ENCODE assay signal across 37 cellular contexts in genomic region chr20:36392989-36393388, GRCh38.
"Had no signal": no experiment of that assay in that cellular context is flagged by ENCODE, and none has a peak within 500 bp of the region (broad histone marks: within the 10 kb centered on the region; RNA-seq: fewer than 3 reads in every experiment).

No MANE protein-coding gene starts in this region.

- H3K4me3 ChIP-seq: adrenal gland, ascending aorta, body of pancreas, breast epithelium, cardiac muscle cell had no signal

- H3K9me3 ChIP-seq: adrenal gland, ascending aorta, body of pancreas, breast epithelium had no signal

- H3K4me3 Mint-ChIP-seq: activated naive CD4-positive, alpha-beta T cell treated with anti-CD3 and anti-CD28 coated beads for 36 hours; activated naive CD4-positive, alpha-beta T cell treated with anti-CD3 and anti-CD28 coated beads, Interleukin-2, amount 10 ng/mL, durations not matched to agents 7 days and 5 days; activated naive CD4-positive, alpha-beta T cell treated with anti-CD3 and anti-CD28 coated beads, Interleukin-2, amount 50 U/mL, for 24 hours; activated naive CD8-positive, alpha-beta T cell; activated naive CD8-positive, alpha-beta T cell treated with anti-CD3 and anti-CD28 coated beads for 36 hours; activated naive CD8-positive, alpha-beta T cell treated with anti-CD3 and anti-CD28 coated beads, Interleukin-2, amount 10 ng/mL, durations not matched to agents 7 days and 5 days; activated naive CD8-positive, alpha-beta T cell treated with anti-CD3 and anti-CD28 coated beads, Interleukin-2, amount 50 U/mL, for 24 hours; activated T-cell treated with anti-CD3 and anti-CD28 coated beads, Interleukin-2, amount 50 U/mL, for 24 hours; activated T-cell treated with anti-CD3 and anti-CD28 coated beads, Interleukin-2, amount 50 U/mL, for 4 hours; activated T-helper 1 cell treated with anti-CD3 and anti-CD28 coated beads, Interleukin-12 subunit alpha, Interleukin-12 subunit beta, Interleukin-2, Interleukin-4 antibody, amounts not matched to agents 30 ng/mL and 10 ng/mL and 1 ng/mL, durations not matched to agents 14 hours and 24 hours and 36 hours; activated T-helper 17 cell treated with anti-CD3 and anti-CD28 coated beads, Interleukin-2, amount 50 U/mL, for 72 hours; brain; central memory CD8-positive, alpha-beta T cell had no signal

- H3K4me1 Mint-ChIP-seq: activated naive CD4-positive, alpha-beta T cell treated with anti-CD3 and anti-CD28 coated beads, Interleukin-2, amount 10 ng/mL, durations not matched to agents 7 days and 5 days; activated naive CD4-positive, alpha-beta T cell treated with anti-CD3 and anti-CD28 coated beads, Interleukin-2, amount 50 U/mL, for 24 hours; activated naive CD8-positive, alpha-beta T cell treated with anti-CD3 and anti-CD28 coated beads for 36 hours; activated naive CD8-positive, alpha-beta T cell treated with anti-CD3 and anti-CD28 coated beads, Interleukin-2, amount 50 U/mL, for 24 hours; activated T-helper 17 cell treated with anti-CD3 and anti-CD28 coated beads, Interleukin-2, amount 50 U/mL, for 72 hours; central memory CD8-positive, alpha-beta T cell had no signal

- H3K27ac Mint-ChIP-seq: activated naive CD4-positive, alpha-beta T cell treated with anti-CD3 and anti-CD28 coated beads for 36 hours; activated naive CD4-positive, alpha-beta T cell treated with anti-CD3 and anti-CD28 coated beads, Interleukin-2, amount 10 ng/mL, durations not matched to agents 7 days and 5 days; activated naive CD4-positive, alpha-beta T cell treated with anti-CD3 and anti-CD28 coated beads, Interleukin-2, amount 50 U/mL, for 24 hours; activated naive CD8-positive, alpha-beta T cell; activated naive CD8-positive, alpha-beta T cell treated with anti-CD3 and anti-CD28 coated beads for 36 hours; activated naive CD8-positive, alpha-beta T cell treated with anti-CD3 and anti-CD28 coated beads, Interleukin-2, amount 10 ng/mL, durations not matched to agents 7 days and 5 days; activated naive CD8-positive, alpha-beta T cell treated with anti-CD3 and anti-CD28 coated beads, Interleukin-2, amount 50 U/mL, for 24 hours; activated T-cell treated with anti-CD3 and anti-CD28 coated beads, Interleukin-2, amount 50 U/mL, for 24 hours; activated T-helper 1 cell treated with anti-CD3 and anti-CD28 coated beads, Interleukin-12 subunit alpha, Interleukin-12 subunit beta, Interleukin-2, Interleukin-4 antibody, amounts not matched to agents 30 ng/mL and 10 ng/mL and 1 ng/mL, durations not matched to agents 14 hours and 24 hours and 36 hours; activated T-helper 17 cell treated with anti-CD3 and anti-CD28 coated beads, Interleukin-2, amount 50 U/mL, for 72 hours; activated T-helper 2 cell treated with anti-CD3 and anti-CD28 coated beads, Interferon-gamma antibody, Interleukin-2, Interleukin-4, amounts not matched to agents 10 μg/mL and 5 μg/mL and 100 μg/mL, durations not matched to agents 14 hours and 24 hours and 36 hours had no signal

- H3K36me3 ChIP-seq: adrenal gland, ascending aorta, brain microvascular endothelial cell, breast epithelium, cardiac muscle cell had no signal

- DNase-seq: activated effector memory CD4-positive, alpha-beta T cell treated with anti-CD3 and anti-CD28 coated beads, Interleukin-2, amount 50 U/mL, for 16 hours; activated effector memory CD4-positive, alpha-beta T cell treated with Interleukin-2 at 50 U/mL for 16 hours; activated gamma-delta T cell; activated gamma-delta T cell treated with Interleukin-2 at 50 U/mL for 16 hours; activated naive CD4-positive, alpha-beta T cell; activated naive CD4-positive, alpha-beta T cell treated with anti-CD3 and anti-CD28 coated beads for 36 hours; activated naive CD4-positive, alpha-beta T cell treated with anti-CD3 and anti-CD28 coated beads, Interleukin-2, amount 10 ng/mL, durations not matched to agents 7 days and 5 days; activated naive CD4-positive, alpha-beta T cell treated with anti-CD3 and anti-CD28 coated beads, Interleukin-2, amount 50 U/mL, for 16 hours; activated naive CD4-positive, alpha-beta T cell treated with Interleukin-2 at 50 U/mL for 16 hours; activated naive CD8-positive, alpha-beta T cell treated with anti-CD3 and anti-CD28 coated beads for 36 hours; activated naive CD8-positive, alpha-beta T cell treated with anti-CD3 and anti-CD28 coated beads, Interleukin-2, amount 10 ng/mL, durations not matched to agents 7 days and 5 days; activated naive CD8-positive, alpha-beta T cell treated with anti-CD3 and anti-CD28 coated beads, Interleukin-2, amount 50 U/mL, for 24 hours; activated T-cell treated with anti-CD3 and anti-CD28 coated beads, Interleukin-2, amount 50 U/mL, for 1 hour; activated T-cell treated with anti-CD3 and anti-CD28 coated beads, Interleukin-2, amount 50 U/mL, for 24 hours; activated T-cell treated with anti-CD3 and anti-CD28 coated beads, Interleukin-2, amount 50 U/mL, for 4 hours; activated T-cell treated with anti-CD3 and anti-CD28 coated beads, Interleukin-2, amount 50 U/mL, for 48 hours; adrenal gland; amniotic stem cell; amygdala; anterior cingulate cortex; aorta; body of pancreas; brain microvascular endothelial cell; caudate nucleus; central memory CD4-positive, alpha-beta T cell; cerebellar nuclear complex had no signal

- H3K27me3 Mint-ChIP-seq: activated naive CD4-positive, alpha-beta T cell treated with anti-CD3 and anti-CD28 coated beads, Interleukin-2, amount 50 U/mL, for 24 hours; activated naive CD8-positive, alpha-beta T cell treated with anti-CD3 and anti-CD28 coated beads for 36 hours; activated naive CD8-positive, alpha-beta T cell treated with anti-CD3 and anti-CD28 coated beads, Interleukin-2, amount 10 ng/mL, durations not matched to agents 7 days and 5 days had no signal

- H3K27me3 ChIP-seq: adrenal gland, ascending aorta, body of pancreas, brain microvascular endothelial cell, breast epithelium, cardiac muscle cell had no signal

- H3K4me1 ChIP-seq: ascending aorta, body of pancreas, breast epithelium had no signal

- ATAC-seq: activated naive CD4-positive, alpha-beta T cell treated with anti-CD3 and anti-CD28 coated beads, Interleukin-2, amount 50 U/mL, for 72 hours; activated naive CD8-positive, alpha-beta T cell treated with anti-CD3 and anti-CD28 coated beads, Interleukin-2, amount 50 U/mL, for 24 hours; activated T-cell treated with anti-CD3 and anti-CD28 coated beads, Interleukin-2, amount 50 U/mL, for 4 hours; activated T-helper 17 cell treated with anti-CD3 and anti-CD28 coated beads, Interleukin-2, amount 50 U/mL, for 72 hours; body of pancreas had no signal

- H3K9me3 Mint-ChIP-seq: activated naive CD4-positive, alpha-beta T cell treated with anti-CD3 and anti-CD28 coated beads for 36 hours; activated naive CD4-positive, alpha-beta T cell treated with anti-CD3 and anti-CD28 coated beads, Interleukin-2, amount 50 U/mL, for 24 hours; activated T-cell treated with anti-CD3 and anti-CD28 coated beads, Interleukin-2, amount 50 U/mL, for 24 hours; activated T-cell treated with anti-CD3 and anti-CD28 coated beads, Interleukin-2, amount 50 U/mL, for 4 hours; activated T-helper 17 cell treated with anti-CD3 and anti-CD28 coated beads, Interleukin-2, amount 50 U/mL, for 72 hours; central memory CD8-positive, alpha-beta T cell had no signal

- H3K27ac ChIP-seq: adrenal gland, ascending aorta, body of pancreas, brain microvascular endothelial cell, breast epithelium, cardiac muscle cell had no signal

- H3K36me3 Mint-ChIP-seq: activated naive CD4-positive, alpha-beta T cell treated with anti-CD3 and anti-CD28 coated beads, Interleukin-2, amount 10 ng/mL, durations not matched to agents 7 days and 5 days; activated naive CD4-positive, alpha-beta T cell treated with anti-CD3 and anti-CD28 coated beads, Interleukin-2, amount 50 U/mL, for 24 hours; activated naive CD4-positive, alpha-beta T cell treated with anti-CD3 and anti-CD28 coated beads, Interleukin-2, amount 50 U/mL, for 72 hours; activated naive CD8-positive, alpha-beta T cell; activated naive CD8-positive, alpha-beta T cell treated with anti-CD3 and anti-CD28 coated beads for 36 hours; brain had no signal
